Comparison of ENCODE assay signal across 12 cellular contexts in the genomic region with DNA sequence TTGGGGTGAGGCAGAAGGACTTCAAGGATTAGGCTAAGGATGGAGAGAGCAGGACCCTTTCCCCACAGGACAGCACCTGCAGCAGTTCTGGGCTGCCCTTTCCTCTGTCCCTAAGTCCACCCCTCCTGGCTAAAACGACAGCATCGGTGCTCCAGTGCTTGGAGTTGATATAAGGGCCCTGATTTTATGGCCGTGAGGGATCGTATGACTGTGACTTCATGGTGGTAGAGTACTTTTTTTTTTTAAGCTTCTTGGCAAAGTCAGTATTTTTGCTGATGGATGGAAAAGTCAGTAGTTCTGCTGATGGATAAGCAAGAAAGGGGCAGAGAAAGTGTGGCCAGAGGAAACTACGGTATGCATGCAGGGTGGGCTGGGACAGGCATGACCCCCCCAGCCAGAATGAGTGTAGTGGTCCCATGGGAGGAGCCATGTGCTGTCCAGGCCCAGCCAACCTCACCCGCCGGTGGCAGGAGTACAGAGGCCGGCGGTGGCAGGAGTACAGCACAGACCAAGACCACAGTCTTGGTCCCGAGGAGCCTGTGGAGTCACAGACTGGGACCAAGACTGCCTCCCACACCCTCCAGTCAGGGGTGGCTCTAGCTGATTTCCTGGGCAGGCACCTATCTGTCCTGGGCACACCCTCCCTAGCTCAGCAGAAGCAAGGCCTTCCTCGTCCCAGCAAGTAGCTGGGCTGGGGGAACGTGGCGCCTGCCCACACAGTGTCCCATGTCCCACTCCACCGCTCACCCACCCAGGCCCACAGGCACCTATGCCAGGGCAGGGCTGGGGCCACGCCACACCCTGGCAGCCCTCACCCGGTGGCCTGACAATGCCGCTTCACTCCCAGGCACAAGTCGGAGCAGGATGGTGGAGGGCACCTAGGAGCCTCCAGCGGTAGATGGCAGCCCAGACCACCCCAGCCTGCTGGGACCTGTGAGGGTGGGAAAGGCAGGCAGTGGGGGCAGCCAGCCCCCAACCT. TPM values are rescaled to one million over a fixed set of nuclear protein-coding genes. Genes with fewer than 3 reads are reported as not detected.
A peak's percentile ranks its signal among the peaks of the same experiment; 100 is the strongest.
DNase-seq lines count a peak whose midpoint lies in the region; ATAC-seq and TF ChIP-seq lines count a peak whose summit lies in the region.
"Had no signal": no experiment of that assay in that cellular context is flagged by ENCODE, and none has a peak within 500 bp of the region (broad histone marks: within the 10 kb centered on the region; RNA-seq: fewer than 3 reads in every experiment).

No MANE protein-coding gene starts in this region.

- no peaks in the 10 kb centered on the region for H3K9me3 ChIP-seq in SU-DHL-6 (ENCODE audit: insufficient read depth, low read length)
- H3K9me3 ChIP-seq: right lobe of liver had no signal

- intact Hi-C loops in dorsolateral prefrontal cortex (cut with DNase I), result no loop called here

- H3K36me3 Mint-ChIP-seq in stimulated activated naive CD8-positive, alpha-beta T cell treated with anti-CD3 and anti-CD28 coated beads, Interleukin-15, Interleukin-2, amounts not matched to agents 100 ng/mL and 50 ng/mL, for 24 hours (ENCODE audit: low read depth), result peaks cover 3% of the 10 kb centered on the region

- H3K36me3 ChIP-seq in SU-DHL-6 (ENCODE audit: low read length), result no peaks in the 10 kb centered on the region
- H3K36me3 ChIP-seq: right lobe of liver had no signal

- H3K27ac ChIP-seq in SU-DHL-6 (ENCODE audit: low read depth, low read length) (peak overlapping the region; percentile 98), dorsolateral prefrontal cortex (no peak overlapping the region), substantia nigra (ENCODE audit: low read depth, low read length, poor library complexity, severe bottlenecking) (no peak overlapping the region)
- H3K27ac ChIP-seq: right lobe of liver had no signal

- no peak overlapping the region for H2AFZ ChIP-seq in SU-DHL-6 (ENCODE audit: low read depth, low read length, severe bottlenecking)

- H4K20me1 ChIP-seq in SU-DHL-6 (ENCODE audit: low read depth, low read length), result no peaks in the 10 kb centered on the region; the same call in 1 of the 2 replicates

- H3K4me1 Mint-ChIP-seq in stimulated activated naive CD8-positive, alpha-beta T cell treated with anti-CD3 and anti-CD28 coated beads, Interleukin-15, Interleukin-2, amounts not matched to agents 100 ng/mL and 50 ng/mL, for 24 hours (ENCODE audit: low read depth), result peaks cover 100% of the 10 kb centered on the region

- peak; percentile 68 for TF ChIP-seq POLR2A in erythroblast (IDR thresholded peaks at IDR 0.05; ENCODE audit: low read length)

- peak overlapping the region; percentile 61 for H3K4me3 Mint-ChIP-seq in stimulated activated naive CD8-positive, alpha-beta T cell treated with anti-CD3 and anti-CD28 coated beads, Interleukin-15, Interleukin-2, amounts not matched to agents 100 ng/mL and 50 ng/mL, for 24 hours

- peaks cover 89% of the 10 kb centered on the region for H3K79me2 ChIP-seq in SU-DHL-6 (ENCODE audit: insufficient read depth, low read length)

- peak overlapping the region; percentile 83 for H3K4me2 ChIP-seq in SU-DHL-6 (ENCODE audit: low read depth, low read length, poor library complexity, severe bottlenecking)

- H3K9me2 ChIP-seq in SU-DHL-6 (replicated peaks; ENCODE audit: insufficient read depth, low read length), result no peaks in the 10 kb centered on the region

- H3F3A ChIP-seq in SU-DHL-6 (ENCODE audit: insufficient read depth), result peaks cover 84% of the 10 kb centered on the region

- H3K27me3 Mint-ChIP-seq in stimulated activated naive CD8-positive, alpha-beta T cell treated with anti-CD3 and anti-CD28 coated beads, Interleukin-15, Interleukin-2, amounts not matched to agents 100 ng/mL and 50 ng/mL, for 24 hours, result no peaks in the 10 kb centered on the region

- no peaks in the 10 kb centered on the region for H3K9me3 Mint-ChIP-seq in stimulated activated naive CD8-positive, alpha-beta T cell treated with anti-CD3 and anti-CD28 coated beads, Interleukin-15, Interleukin-2, amounts not matched to agents 100 ng/mL and 50 ng/mL, for 24 hours

- peak overlapping the region; percentile 82 for H3K27ac Mint-ChIP-seq in stimulated activated naive CD8-positive, alpha-beta T cell treated with anti-CD3 and anti-CD28 coated beads, Interleukin-15, Interleukin-2, amounts not matched to agents 100 ng/mL and 50 ng/mL, for 24 hours

- no peaks in the 10 kb centered on the region for H3K27me3 ChIP-seq in SU-DHL-6 (ENCODE audit: low read length)
- no peaks in the 10 kb centered on the region for H3K27me3 ChIP-seq in dorsolateral prefrontal cortex
- H3K27me3 ChIP-seq: right lobe of liver had no signal

- ATAC-seq in stimulated activated naive CD8-positive, alpha-beta T cell treated with anti-CD3 and anti-CD28 coated beads, Interleukin-15, Interleukin-2, amounts not matched to agents 100 U/mL and 50 U/mL, for 24 hours, result no peak
- no peak for ATAC-seq in GM19324 (IDR thresholded peaks at IDR 0.05; ENCODE audit: low FRiP score, unreplicated experiment)

- H3K9ac ChIP-seq in SU-DHL-6 (ENCODE audit: low read length), result peak overlapping the region; percentile 57

- DNase-seq in stimulated activated naive CD8-positive, alpha-beta T cell treated with anti-CD3 and anti-CD28 coated beads, Interleukin-15, Interleukin-2, amounts not matched to agents 100 U/mL and 50 U/mL, for 24 hours, result no peak
- peak; percentile 71 to 81 for DNase-seq in erythroblast (lab: John Stamatoyannopoulos, UW)
- DNase-seq in dorsolateral prefrontal cortex, result no peak
- no peak for DNase-seq in NCI-H446 treated with DMSO at 0.1 percent for 48 hours (lab: John Stamatoyannopoulos, UW)
- DNase-seq in substantia nigra (lab: John Stamatoyannopoulos, UW), result no peak
- DNase-seq: activated CD8-positive, alpha-beta memory T cell treated with anti-CD3 and anti-CD28 coated beads for 24 hours; Calu3; NCI-H1105; right lobe of liver had no signal

- no peak for TF ChIP-seq CTCF in SU-DHL-6 (IDR thresholded peaks at IDR 0.05; ENCODE audit: insufficient read depth, low read length, poor library complexity, severe bottlenecking)
- TF ChIP-seq CTCF in dorsolateral prefrontal cortex (IDR thresholded peaks at IDR 0.05 in 54 of 56, conservative IDR thresholded peaks at IDR 0.05 in 2 of 56; ENCODE audit: low read depth in 1 of 56, partially characterized antibody in 56 of 56), result no peak

- H3K4me3 ChIP-seq in SU-DHL-6 (ENCODE audit: insufficient read depth, low read length, poor library complexity, severe bottlenecking) (peak overlapping the region; percentile 14), dorsolateral prefrontal cortex (no peak overlapping the region)
- H3K4me3 ChIP-seq: right lobe of liver had no signal

RNA-seq across cellular contexts. Expression of a gene that starts 46.3 kb away (rescaled TPM):
- 10 to 100 TPM in 48 of 120 experiments, 1 to 10 TPM in 72; 2.3 to 20.5 (median 9.2) TPM for total RNA-seq in dorsolateral prefrontal cortex

Comparison
In these comparisons a context has a peak if more than half of its experiments do, and no peak if none do; other contexts are left out.
1. DNase-seq: peak in erythroblast (2 of 2); none in stimulated activated naive CD8-positive, alpha-beta T cell treated with anti-CD3 and anti-CD28 coated beads, Interleukin-15, Interleukin-2, amounts not matched to agents 100 U/mL and 50 U/mL, for 24 hours (single experiment), dorsolateral prefrontal cortex (0 of 10), NCI-H446 treated with DMSO at 0.1 percent for 48 hours (single experiment) and substantia nigra (0 of 49).